ENCODE assay signal across 8 cellular contexts in genomic region chr1:92784051-92784638, GRCh38. TPM values are rescaled to one million over a fixed set of nuclear protein-coding genes. Genes with fewer than 3 reads are reported as not detected.
DNase-seq lines count a peak whose midpoint lies in the region; ATAC-seq and TF ChIP-seq lines count a peak whose summit lies in the region.

No MANE protein-coding gene starts in this region.

- ATAC-seq in GM18909 (IDR thresholded peaks at IDR 0.05; ENCODE audit: poor library complexity, unreplicated experiment) (peak; percentile 19), upper lobe of right lung (no peak)

- H3K4me1 ChIP-seq in upper lobe of right lung = peaks cover 9% of the 10 kb centered on the region

- no peaks in the 10 kb centered on the region for H3K27me3 ChIP-seq in upper lobe of right lung

- H3K9me3 ChIP-seq in upper lobe of right lung = no peaks in the 10 kb centered on the region

- no peaks in the 10 kb centered on the region for H3K9me3 Mint-ChIP-seq in nephron

- peak overlapping the region; percentile 87 for H3K4me3 ChIP-seq in AG10803 (ENCODE audit: low read length)
- H3K4me3 ChIP-seq in fibroblast of mammary gland (ENCODE audit: control insufficient read depth, low read depth, low read length) = peak overlapping the region; percentile 73
- H3K4me3 ChIP-seq in upper lobe of right lung = peak overlapping the region; percentile 85

- intact Hi-C loops in upper lobe of right lung (cut with DNase I) = no loop called here

- H3K27ac Mint-ChIP-seq in nephron = peak overlapping the region; percentile 88 to 96 (median 88)

- H3K36me3 Mint-ChIP-seq in nephron (ENCODE audit: low read depth) = peaks cover 11% of the 10 kb centered on the region

- H3K4me3 Mint-ChIP-seq in nephron = peak overlapping the region; percentile 93 to 98 (median 93)

- TF ChIP-seq CTCF in AG10803 (conservative IDR thresholded peaks at IDR 0.05; ENCODE audit: low read length) (no peak), fibroblast of mammary gland (conservative IDR thresholded peaks at IDR 0.05; ENCODE audit: control insufficient read depth, insufficient read depth, low read depth, low read length) (no peak), nephron (IDR thresholded peaks at IDR 0.05; ENCODE audit: unreplicated experiment in 3 of 3) (no peak), upper lobe of right lung (IDR thresholded peaks at IDR 0.05) (no peak)

- DNase-seq in AG10803 (ENCODE audit: low read depth) (peak; percentile 58), LHCN-M2 (ENCODE audit: low read depth) (peak; percentile 84), activated T-cell treated with anti-CD3 and anti-CD28 coated beads for 4 hours (peak; percentile 7), fibroblast of mammary gland (ENCODE audit: low read depth) (peak; percentile 68), upper lobe of right lung (no peak), NCI-H1092 treated with DMSO at 0.1 percent for 48 hours (lab: John Stamatoyannopoulos, UW) (no peak)

- peaks cover 23% of the 10 kb centered on the region for H3K4me1 Mint-ChIP-seq in nephron

- H3K27ac ChIP-seq in upper lobe of right lung = peak overlapping the region; percentile 100

- H3K36me3 ChIP-seq in upper lobe of right lung = no peaks in the 10 kb centered on the region

- peaks cover 10% of the 10 kb centered on the region for H3K27me3 Mint-ChIP-seq in nephron (ENCODE audit: low read depth)

RNA-seq across cellular contexts. Expression of gene EVI5, which starts 0.8 kb away (rescaled TPM):
- total RNA-seq in LHCN-M2 (2014; rRNA removed) (11.4 and 15.6 TPM in 2 replicates), upper lobe of right lung (43.7 TPM)
- polyA plus RNA-seq in LHCN-M2 (2012) = 5.8 TPM

RNA-seq across cellular contexts. Expression of gene RPL5, which starts 47.7 kb away (rescaled TPM):
- total RNA-seq in LHCN-M2 (2014; rRNA removed) (1,275 and 1,299 TPM in 2 replicates), upper lobe of right lung (711 TPM)
- 1,733 TPM for polyA plus RNA-seq in LHCN-M2 (2012)

Comparison
In these comparisons a context has a peak if more than half of its experiments do, and no peak if none do; other contexts are left out.
1. DNase-seq: peak in AG10803 (single experiment), LHCN-M2 (single experiment), activated T-cell treated with anti-CD3 and anti-CD28 coated beads for 4 hours (single experiment) and fibroblast of mammary gland (single experiment); none in upper lobe of right lung (single experiment) and NCI-H1092 treated with DMSO at 0.1 percent for 48 hours (single experiment).
2. Peak in every context shown above with its lines, with median percentiles within 50 percentile points of each other: H3K4me3 ChIP-seq.